In the genomic region with DNA sequence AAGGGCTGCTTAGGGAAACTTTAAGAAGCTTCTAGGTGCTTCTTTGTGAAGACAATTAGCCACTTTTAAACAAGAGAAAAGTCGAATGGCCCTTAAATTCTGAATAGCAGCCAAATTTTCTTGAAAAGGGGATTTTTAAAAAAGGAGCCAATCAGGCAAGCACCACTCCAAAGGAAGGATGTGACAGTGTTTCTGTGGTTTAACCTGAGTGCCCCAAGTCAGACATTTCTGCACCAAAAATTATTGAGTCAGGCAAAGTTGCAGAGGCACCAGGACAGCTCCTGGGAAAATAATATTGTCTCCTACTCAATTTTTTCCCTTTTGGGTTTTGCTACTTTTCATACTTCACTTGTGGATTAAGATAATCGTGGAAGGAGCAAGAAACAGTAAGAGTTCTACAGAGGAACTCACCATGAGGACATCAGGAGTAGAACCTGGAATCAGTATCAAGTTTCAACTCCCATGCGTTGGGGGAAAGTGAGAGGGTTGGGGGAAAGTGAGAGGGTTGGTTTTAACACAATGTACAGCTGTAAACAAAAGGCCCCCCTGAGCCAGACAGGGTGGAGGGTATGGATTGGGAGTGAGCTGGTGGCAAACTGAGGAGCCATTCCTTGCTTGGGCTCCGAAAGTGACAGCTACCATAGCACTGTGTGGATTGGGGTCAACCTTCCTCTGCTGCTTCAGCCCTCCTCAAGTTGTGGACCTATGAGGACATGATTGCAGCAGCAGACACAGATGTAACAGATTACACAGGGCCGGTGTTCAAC, we compare ENCODE assay signal across 16 cellular contexts.
DNase-seq lines count a peak whose midpoint lies in the region; ATAC-seq, FAIRE-seq and TF ChIP-seq lines count a peak whose summit lies in the region.
"Had no signal": no experiment of that assay in that cellular context is flagged by ENCODE, and none has a peak within 500 bp of the region (broad histone marks: within the 10 kb centered on the region; RNA-seq: fewer than 3 reads in every experiment).

No MANE protein-coding gene starts in this region.

- H3K4me1 Mint-ChIP-seq in activated CD8-positive, alpha-beta memory T cell treated with anti-CD3 and anti-CD28 coated beads, Interleukin-2, amount 10 ng/mL, durations not matched to agents 7 days and 5 days, result peaks cover 15% of the 10 kb centered on the region
- peaks cover 26% of the 10 kb centered on the region for H3K4me1 Mint-ChIP-seq in activated CD8-positive, alpha-beta T cell treated with anti-CD3 and anti-CD28 coated beads, Interleukin-2, amount 10 ng/mL, durations not matched to agents 7 days and 5 days (ENCODE audit: low read depth)

- H3K4me3 ChIP-seq in HCT116 (replicated peaks in 1 of 2; ENCODE audit: low read depth in 1 of 2, low read length in 2 of 2) (no peak overlapping the region), neutrophil (ENCODE audit: low read depth in 1 of 2, low read length in 1 of 2) (no peak overlapping the region), pancreas (no peak overlapping the region), SK-N-SH (ENCODE audit: low read depth in 2 of 2, low read length in 1 of 2) (no peak overlapping the region)
- H3K4me3 ChIP-seq: prostate gland, SJSA1, upper lobe of right lung had no signal

- CTCF ChIA-PET in activated CD8-positive, alpha-beta memory T cell treated with anti-CD3 and anti-CD28 coated beads, Interleukin-2, amount 10 ng/mL, durations not matched to agents 7 days and 5 days (lab: Charles Lee), result interaction anchor here (1.0 to 1.2 kb wide), 2 partner anchors 9 to 10 kb away, joined by 3 read pairs; no protein-coding TSS in a partner anchor
- CTCF ChIA-PET in HCT116 (lab: Charles Lee), result no interaction called here
- CTCF ChIA-PET in activated CD8-positive, alpha-beta T cell treated with anti-CD3 and anti-CD28 coated beads, Interleukin-2, amount 10 ng/mL, durations not matched to agents 7 days and 5 days (lab: Charles Lee), result interaction anchor here (1.1 to 2.1 kb wide), 5 partner anchors 9 to 855 kb away, joined by 3 to 6 read pairs (median 3); no protein-coding TSS in a partner anchor
- CTCF ChIA-PET in SK-N-SH (lab: Yijun Ruan, JAX), result interaction anchor here (0.6 kb wide), 1 partner anchor 570 kb away, joined by 3 read pairs; no protein-coding TSS in a partner anchor

- H3F3A ChIP-seq in SK-N-SH (replicated peaks; ENCODE audit: insufficient read depth), result peaks cover 8% of the 10 kb centered on the region

- peak; percentile 36 for ATAC-seq in activated CD8-positive, alpha-beta memory T cell treated with anti-CD3 and anti-CD28 coated beads, Interleukin-2, amount 10 ng/mL, durations not matched to agents 7 days and 5 days
- ATAC-seq in HCT116 (no peak), pancreas (no peak)
- peak; percentile 42 for ATAC-seq in activated CD8-positive, alpha-beta T cell treated with anti-CD3 and anti-CD28 coated beads, Interleukin-2, amount 10 ng/mL, durations not matched to agents 7 days and 5 days
- ATAC-seq: upper lobe of right lung had no signal

- DNase-seq in activated CD8-positive, alpha-beta memory T cell treated with anti-CD3 and anti-CD28 coated beads, Interleukin-2, amount 10 ng/mL, durations not matched to agents 7 days and 5 days, result no peak
- DNase-seq in activated CD8-positive, alpha-beta memory T cell treated with anti-CD3 and anti-CD28 coated beads, Interleukin-2, amount 50 U/mL, for 4 hours, result no peak
- DNase-seq in HCT116 (ENCODE audit: low read depth, low spot score) (no peak), pancreas (no peak), SK-N-SH (no peak)
- no peak for DNase-seq in activated CD8-positive, alpha-beta T cell treated with anti-CD3 and anti-CD28 coated beads, Interleukin-2, amount 10 ng/mL, durations not matched to agents 7 days and 5 days
- no peak for DNase-seq in stimulated activated CD4-positive, alpha-beta T cell treated with anti-CD3 and anti-CD28 coated beads, Interleukin-4, amount 100 ng/mL, for 4 hours
- DNase-seq: ACHN, activated gamma-delta T cell, glutamatergic neuron, kidney, NCI-H2171, upper lobe of right lung had no signal

- RAD21 ChIA-PET in HCT116 (lab: Charles Lee; ENCODE audit: low non-redundant PET in 1 of 2, low total read pairs in 2 of 2, uncharacterized antibody in 2 of 2, unreplicated experiment in 2 of 2), result no interaction called here

- no peaks in the 10 kb centered on the region for H3K4me1 ChIP-seq in HCT116 (ENCODE audit: control insufficient read depth in 1 of 2, insufficient read depth in 2 of 2, low read length in 2 of 2)
- H3K4me1 ChIP-seq in neutrophil (ENCODE audit: control insufficient read depth in 1 of 2, insufficient read depth in 1 of 2, low read depth in 1 of 2, low read length in 1 of 2), result peaks cover 34 to 35% of the 10 kb centered on the region in 2 experiments
- H3K4me1 ChIP-seq in pancreas, result no peaks in the 10 kb centered on the region
- no peaks in the 10 kb centered on the region for H3K4me1 ChIP-seq in SK-N-SH (ENCODE audit: control insufficient read depth in 1 of 2, insufficient read depth in 2 of 2, low read depth in 1 of 2, low read length in 1 of 2)
- H3K4me1 ChIP-seq: prostate gland, SJSA1 had no signal

- H3K9me3 ChIP-seq in HCT116 (ENCODE audit: control insufficient read depth in 1 of 2, insufficient read depth in 1 of 2, low read depth in 1 of 2, low read length in 2 of 2), result no peaks in the 10 kb centered on the region; a peak in 1 of 4 replicates
- H3K9me3 ChIP-seq in neutrophil, result no peaks in the 10 kb centered on the region
- no peaks in the 10 kb centered on the region for H3K9me3 ChIP-seq in pancreas
- no peaks in the 10 kb centered on the region for H3K9me3 ChIP-seq in SK-N-SH
- H3K9me3 ChIP-seq: prostate gland, SJSA1, upper lobe of right lung had no signal

- H3K79me2 ChIP-seq in HCT116 (ENCODE audit: insufficient read depth, low read length), result no peaks in the 10 kb centered on the region
- H3K79me2 ChIP-seq in SK-N-SH (ENCODE audit: insufficient read depth), result no peaks in the 10 kb centered on the region

- H3K36me3 Mint-ChIP-seq in activated CD8-positive, alpha-beta memory T cell treated with anti-CD3 and anti-CD28 coated beads, Interleukin-2, amount 10 ng/mL, durations not matched to agents 7 days and 5 days, result peaks cover 4% of the 10 kb centered on the region
- H3K36me3 Mint-ChIP-seq in activated CD8-positive, alpha-beta T cell treated with anti-CD3 and anti-CD28 coated beads, Interleukin-2, amount 10 ng/mL, durations not matched to agents 7 days and 5 days (ENCODE audit: low read depth), result peaks cover 17% of the 10 kb centered on the region

- POLR2A ChIA-PET in HCT116 (lab: Charles Lee), result no interaction called here
- POLR2A ChIA-PET in activated CD8-positive, alpha-beta T cell treated with anti-CD3 and anti-CD28 coated beads, Interleukin-2, amount 10 ng/mL, durations not matched to agents 7 days and 5 days (lab: Charles Lee), result no interaction called here
- POLR2A ChIA-PET in SK-N-SH (lab: Yijun Ruan, JAX), result no interaction called here

- no TSS peak for BruUV-seq in HCT116 (replicated peaks; lab: Mats Ljungman, UMichigan)

- H3K27ac ChIP-seq in HCT116 (ENCODE audit: low read depth, low read length) (no peak overlapping the region), neutrophil (peak overlapping the region; percentile 40), pancreas (no peak overlapping the region), SK-N-SH (ENCODE audit: low read depth in 2 of 2, low read length in 1 of 2) (no peak overlapping the region)
- H3K27ac ChIP-seq: prostate gland, SJSA1, upper lobe of right lung had no signal

- TF ChIP-seq CTCF in HCT116 (IDR thresholded peaks at IDR 0.05 in 2 of 3, conservative IDR thresholded peaks at IDR 0.05 in 1 of 3; ENCODE audit: borderline replicate concordance in 1 of 3, insufficient read depth in 1 of 3, low read depth in 2 of 3, low read length in 2 of 3) (no peak), neutrophil (IDR thresholded peaks at IDR 0.05) (no peak), pancreas (IDR thresholded peaks at IDR 0.05) (no peak), SK-N-SH (IDR thresholded peaks at IDR 0.05) (no peak)

- FAIRE-seq in pancreas (lab: Jason Lieb, UNC), result no peak
- FAIRE-seq: kidney had no signal

- no peak for TF ChIP-seq RAD21 in HCT116 (IDR thresholded peaks at IDR 0.05; ENCODE audit: low read depth)
- TF ChIP-seq RAD21 in SK-N-SH (IDR thresholded peaks at IDR 0.05; ENCODE audit: low read length), result no peak

- H3K4me2 ChIP-seq in HCT116 (ENCODE audit: low read length) (no peak overlapping the region), SK-N-SH (no peak overlapping the region)

- intact Hi-C loops in HCT116 (cut with micrococcal nuclease), result no loop called here
- intact Hi-C loops in pancreas (cut with DNase I), result no loop called here

- no peaks in the 10 kb centered on the region for H4K20me1 ChIP-seq in HCT116 (ENCODE audit: insufficient read depth)
- H4K20me1 ChIP-seq in SK-N-SH (ENCODE audit: insufficient read depth), result no peaks in the 10 kb centered on the region

- no peaks in the 10 kb centered on the region for H3K27me3 ChIP-seq in HCT116 (ENCODE audit: insufficient read depth, low read length)
- no peaks in the 10 kb centered on the region for H3K27me3 ChIP-seq in neutrophil
- H3K27me3 ChIP-seq in pancreas, result no peaks in the 10 kb centered on the region
- no peaks in the 10 kb centered on the region for H3K27me3 ChIP-seq in SK-N-SH (ENCODE audit: insufficient read depth)
- H3K27me3 ChIP-seq: SJSA1, upper lobe of right lung had no signal

- H3K9ac ChIP-seq in HCT116 (ENCODE audit: low read length) (no peak overlapping the region), SK-N-SH (no peak overlapping the region)

- TF ChIP-seq EP300 in SK-N-SH (IDR thresholded peaks at IDR 0.05; ENCODE audit: borderline replicate concordance in 1 of 2, low read depth in 1 of 2, low read length in 1 of 2), result no peak

- H3K36me3 ChIP-seq in HCT116 (ENCODE audit: control insufficient read depth in 1 of 2, insufficient read depth in 2 of 2, low read length in 2 of 2) (no peaks in the 10 kb centered on the region), neutrophil (no peaks in the 10 kb centered on the region), pancreas (no peaks in the 10 kb centered on the region), SK-N-SH (replicated peaks in 1 of 2; ENCODE audit: control insufficient read depth in 1 of 2, insufficient read depth in 2 of 2, low read length in 1 of 2) (no peaks in the 10 kb centered on the region)
- H3K36me3 ChIP-seq: prostate gland, SJSA1, upper lobe of right lung had no signal

- H3K27ac Mint-ChIP-seq in activated CD8-positive, alpha-beta memory T cell treated with anti-CD3 and anti-CD28 coated beads, Interleukin-2, amount 10 ng/mL, durations not matched to agents 7 days and 5 days, result no peak overlapping the region
- H3K27ac Mint-ChIP-seq in activated CD8-positive, alpha-beta T cell treated with anti-CD3 and anti-CD28 coated beads, Interleukin-2, amount 10 ng/mL, durations not matched to agents 7 days and 5 days, result peak overlapping the region; percentile 62

- H3K27me3 Mint-ChIP-seq in activated CD8-positive, alpha-beta memory T cell treated with anti-CD3 and anti-CD28 coated beads, Interleukin-2, amount 10 ng/mL, durations not matched to agents 7 days and 5 days, result no peaks in the 10 kb centered on the region
- no peaks in the 10 kb centered on the region for H3K27me3 Mint-ChIP-seq in activated CD8-positive, alpha-beta T cell treated with anti-CD3 and anti-CD28 coated beads, Interleukin-2, amount 10 ng/mL, durations not matched to agents 7 days and 5 days (ENCODE audit: low read depth)

- no peak for TF ChIP-seq POLR2A in HCT116 (IDR thresholded peaks at IDR 0.05; ENCODE audit: borderline replicate concordance, extremely low read depth, insufficient read depth, insufficient read length)

- no peaks in the 10 kb centered on the region for H3K9me3 Mint-ChIP-seq in activated CD8-positive, alpha-beta memory T cell treated with anti-CD3 and anti-CD28 coated beads, Interleukin-2, amount 10 ng/mL, durations not matched to agents 7 days and 5 days (ENCODE audit: low read depth)
- H3K9me3 Mint-ChIP-seq in activated CD8-positive, alpha-beta T cell treated with anti-CD3 and anti-CD28 coated beads, Interleukin-2, amount 10 ng/mL, durations not matched to agents 7 days and 5 days (ENCODE audit: insufficient read depth), result no peaks in the 10 kb centered on the region

- WGBS in pancreas, 2 donors, result 71 to 74% methylated on average over 5 of the region's 5 CpGs
- WGBS in SK-N-SH (ENCODE audit: low lambda C conversion rate), result 76% methylated on average over 4 of the region's 5 CpGs

- H3K9me2 ChIP-seq in HCT116 (ENCODE audit: insufficient read depth) (no peaks in the 10 kb centered on the region), SK-N-SH (no peaks in the 10 kb centered on the region)

- no peak overlapping the region for H3K4me3 Mint-ChIP-seq in activated CD8-positive, alpha-beta memory T cell treated with anti-CD3 and anti-CD28 coated beads, Interleukin-2, amount 10 ng/mL, durations not matched to agents 7 days and 5 days
- H3K4me3 Mint-ChIP-seq in activated CD8-positive, alpha-beta T cell treated with anti-CD3 and anti-CD28 coated beads, Interleukin-2, amount 10 ng/mL, durations not matched to agents 7 days and 5 days, result no peak overlapping the region

- H2AFZ ChIP-seq in HCT116 (ENCODE audit: low read depth, low read length, poor library complexity, severe bottlenecking) (no peak overlapping the region), SK-N-SH (ENCODE audit: low read depth) (no peak overlapping the region)

Comparison
In these comparisons a context has a peak if more than half of its experiments do, and no peak if none do; other contexts are left out.
1. ATAC-seq: peak in activated CD8-positive, alpha-beta memory T cell treated with anti-CD3 and anti-CD28 coated beads, Interleukin-2, amount 10 ng/mL, durations not matched to agents 7 days and 5 days (single experiment) and activated CD8-positive, alpha-beta T cell treated with anti-CD3 and anti-CD28 coated beads, Interleukin-2, amount 10 ng/mL, durations not matched to agents 7 days and 5 days (single experiment); none in HCT116 (single experiment) and pancreas (0 of 4).